27 cellular contexts compared by ENCODE assay signal in the genomic region with DNA sequence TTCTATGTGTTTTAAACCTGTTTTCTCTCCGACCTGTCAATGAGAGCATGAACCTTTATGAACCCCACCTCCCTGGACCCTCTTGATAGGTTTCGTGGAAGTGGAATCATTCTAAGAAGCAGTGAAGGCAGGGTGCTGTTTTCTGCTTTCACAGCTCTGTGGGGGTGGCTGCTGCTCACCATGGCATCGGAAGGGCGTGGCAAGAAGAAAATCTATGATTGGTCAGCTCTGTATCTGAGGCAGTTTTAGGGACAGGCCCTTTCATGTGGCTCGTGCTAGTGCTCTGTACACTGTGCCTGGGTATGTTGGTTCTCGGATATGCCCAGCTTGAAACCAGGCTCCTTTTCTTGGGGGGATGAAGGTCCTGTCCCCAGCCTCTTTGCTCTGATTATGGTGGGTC.
"Had no signal": no experiment of that assay in that cellular context is flagged by ENCODE, and none has a peak within 500 bp of the region (broad histone marks: within the 10 kb centered on the region; RNA-seq: fewer than 3 reads in every experiment).

No MANE protein-coding gene starts in this region.

- ATAC-seq: activated CD4-positive, CD25-positive, alpha-beta regulatory T cell treated with anti-CD3 and anti-CD28 coated beads, Interleukin-2, amount 50 U/mL, for 24 hours; activated T-helper 17 cell treated with anti-CD3 and anti-CD28 coated beads, Interleukin-2, amount 50 U/mL, for 72 hours; Panc1; SK-N-SH treated with all-trans-retinoic acid at 6 μM for 48 hours had no signal

- H3K4me3 ChIP-seq: adrenal gland, SJCRH30 had no signal

- H3K27ac ChIP-seq: adrenal gland, SJCRH30 had no signal

- H3K9me3 ChIP-seq: adrenal gland, SJCRH30 had no signal

- H3K27me3 ChIP-seq: adrenal gland, SJCRH30 had no signal

- DNase-seq: activated CD4-positive, alpha-beta T cell treated with anti-CD3 and anti-CD28 coated beads for 4 hours; activated CD4-positive, alpha-beta T cell treated with anti-CD3 and anti-CD28 coated beads, Interleukin-2, amount 50 U/mL, for 48 hours; activated naive CD4-positive, alpha-beta T cell treated with anti-CD3 and anti-CD28 coated beads, Interleukin-2, amount 50 U/mL, for 16 hours; activated naive CD8-positive, alpha-beta T cell treated with anti-CD3 and anti-CD28 coated beads, Interleukin-2, amount 10 ng/mL, durations not matched to agents 7 days and 5 days; activated T-cell treated with anti-CD3 and anti-CD28 coated beads for 4 hours; activated T-cell treated with anti-CD3 and anti-CD28 coated beads, Interleukin-2, amount 50 U/mL, for 48 hours; adrenal gland; Kasumi-1; NCI-H1105 treated with DMSO at 0.1 percent for 48 hours; NCI-H1436 treated with DMSO at 0.1 percent for 48 hours; NCI-H187 treated with DMSO at 0.1 percent for 48 hours; NCI-H2081 treated with DMSO at 0.1 percent for 48 hours; NCI-H2171; NCI-H2227 treated with DMSO at 0.1 percent for 48 hours; NCI-H446 treated with DMSO at 0.1 percent for 48 hours; NCI-H524 treated with DMSO at 0.1 percent for 48 hours; NCI-H82; NK-92 treated with Interleukin-12 subunit alpha and Interleukin-12 subunit beta, amount 100 ng/mL, for 24 hours; OCI-M1; Right ventricle myocardium superior; RPMI8226; SJCRH30; SW 1271 had no signal

- H3K4me1 ChIP-seq: adrenal gland, SJCRH30 had no signal

- H3K36me3 ChIP-seq: adrenal gland, SJCRH30 had no signal
